Comparison of ENCODE assay signal across 9 cellular contexts in genomic region chr1:161529463-161530104, GRCh38. TPM values are rescaled to one million over a fixed set of nuclear protein-coding genes. Genes with fewer than 3 reads are reported as not detected.
A peak's percentile ranks its signal among the peaks of the same experiment; 100 is the strongest.
DNase-seq lines count a peak whose midpoint lies in the region; ATAC-seq and TF ChIP-seq lines count a peak whose summit lies in the region.
"Not testable (repeated sequence)": the region's sequence is repeated elsewhere in the genome, so short reads cannot be mapped to it uniquely, and the experiment has no call there.
"Had no signal": no experiment of that assay in that cellular context is flagged by ENCODE, and none has a peak within 500 bp of the region (broad histone marks: within the 10 kb centered on the region; RNA-seq: fewer than 3 reads in every experiment).

No MANE protein-coding gene starts in this region.

- H3K4me1 ChIP-seq in CD4-positive, alpha-beta memory T cell (ENCODE audit: insufficient read depth, low read length) = peaks cover 10% of the 10 kb centered on the region
- H3K4me1 ChIP-seq in OCI-LY1 (ENCODE audit: insufficient read depth, low read length, severe bottlenecking) = not testable (repeated sequence)
- H3K4me1 ChIP-seq in left ventricle myocardium inferior = peaks cover 24% of the 10 kb centered on the region

- peaks cover 0 to 15% of the 10 kb centered on the region in 2 donors for H3K27me3 Mint-ChIP-seq in CD4-positive, alpha-beta memory T cell
- H3K27me3 Mint-ChIP-seq in activated CD4-positive, alpha-beta memory T cell treated with anti-CD3 and anti-CD28 coated beads for 36 hours; naive thymus-derived CD8-positive, alpha-beta T cell: not testable (repeated sequence)
- peaks cover 7 to 14% of the 10 kb centered on the region in 2 donors for H3K27me3 Mint-ChIP-seq in stimulated activated naive B cell treated with anti-CD40 and anti-IgM and Interleukin-4, amounts not matched to agents 10 μg/mL and 1 μg/mL and 100 μg/mL, for 72 hours

- peaks cover 2 to 30% (median 9%) of the 10 kb centered on the region in 4 donors for H3K4me1 Mint-ChIP-seq in CD4-positive, alpha-beta memory T cell
- H3K4me1 Mint-ChIP-seq in activated CD4-positive, alpha-beta memory T cell treated with anti-CD3 and anti-CD28 coated beads for 36 hours (ENCODE audit: low read depth) = peaks cover 15% of the 10 kb centered on the region
- peaks cover 12 to 36% (median 17%) of the 10 kb centered on the region in 4 donors for H3K4me1 Mint-ChIP-seq in naive thymus-derived CD8-positive, alpha-beta T cell
- peaks cover 13 to 29% of the 10 kb centered on the region in 2 donors for H3K4me1 Mint-ChIP-seq in stimulated activated naive B cell treated with anti-CD40 and anti-IgM and Interleukin-4, amounts not matched to agents 10 μg/mL and 1 μg/mL and 100 μg/mL, for 72 hours

- H3K27ac ChIP-seq in CD4-positive, alpha-beta memory T cell (ENCODE audit: low read depth, low read length); OCI-LY1 (ENCODE audit: low read depth, low read length, poor library complexity, severe bottlenecking): not testable (repeated sequence)
- H3K27ac ChIP-seq in caudate nucleus (ENCODE audit: low read depth, low read length) = peak overlapping the region; percentile 94
- peak overlapping the region; percentile 88 for H3K27ac ChIP-seq in left ventricle myocardium inferior (replicated peaks)

- H3K27me3 ChIP-seq in CD4-positive, alpha-beta memory T cell (ENCODE audit: insufficient read depth, low read length); OCI-LY1 (ENCODE audit: insufficient read depth, low read length); left ventricle myocardium inferior (ENCODE audit: low read depth): not testable (repeated sequence)

- peak in 2 of 5 donors; percentile 47 to 53 for DNase-seq in CD4-positive, alpha-beta memory T cell
- DNase-seq in HT1080 (ENCODE audit: low read depth) = peak; percentile 54
- not testable (repeated sequence) for DNase-seq in activated CD4-positive, alpha-beta memory T cell treated with anti-CD3 and anti-CD28 coated beads for 36 hours; caudate nucleus (lab: John Stamatoyannopoulos, UW); left ventricle myocardium inferior; naive thymus-derived CD8-positive, alpha-beta T cell; stimulated activated naive B cell treated with anti-CD40 and anti-IgM and Interleukin-4, amounts not matched to agents 10 μg/mL and 1 μg/mL and 100 μg/mL, for 72 hours

- peak overlapping the region; percentile 92 to 100 (median 97) for H3K27ac Mint-ChIP-seq in CD4-positive, alpha-beta memory T cell
- peak overlapping the region; percentile 92 for H3K27ac Mint-ChIP-seq in activated CD4-positive, alpha-beta memory T cell treated with anti-CD3 and anti-CD28 coated beads for 36 hours
- H3K27ac Mint-ChIP-seq in naive thymus-derived CD8-positive, alpha-beta T cell = peak overlapping the region in 8 of 10 donors; percentile 93 to 100 (median 97)
- H3K27ac Mint-ChIP-seq in stimulated activated naive B cell treated with anti-CD40 and anti-IgM and Interleukin-4, amounts not matched to agents 10 μg/mL and 1 μg/mL and 100 μg/mL, for 72 hours = peak overlapping the region; percentile 99

- H3K9me3 Mint-ChIP-seq in CD4-positive, alpha-beta memory T cell = peaks cover 0 to 12% (median 0%) of the 10 kb centered on the region in 8 donors
- not testable (repeated sequence) for H3K9me3 Mint-ChIP-seq in activated CD4-positive, alpha-beta memory T cell treated with anti-CD3 and anti-CD28 coated beads for 36 hours; stimulated activated naive B cell treated with anti-CD40 and anti-IgM and Interleukin-4, amounts not matched to agents 10 μg/mL and 1 μg/mL and 100 μg/mL, for 72 hours
- peaks cover 0 to 10% (median 0%) of the 10 kb centered on the region in 9 donors for H3K9me3 Mint-ChIP-seq in naive thymus-derived CD8-positive, alpha-beta T cell

- H2AFZ ChIP-seq in OCI-LY1 (ENCODE audit: low read length) = not testable (repeated sequence)

- H3K9ac ChIP-seq in OCI-LY1 (ENCODE audit: low read length) = not testable (repeated sequence)

- POLR2A ChIA-PET in CD4-positive, alpha-beta memory T cell (lab: Charles Lee; ENCODE audit: partially characterized antibody); activated CD4-positive, alpha-beta memory T cell treated with anti-CD3 and anti-CD28 coated beads for 36 hours (lab: Charles Lee): not testable (repeated sequence)
- POLR2A ChIA-PET in naive thymus-derived CD8-positive, alpha-beta T cell (lab: Charles Lee) = interaction anchor here (0.7 to 2.8 kb wide), 3 partner anchors 90 to 199 kb away, joined by 3 to 23 read pairs (median 3); no protein-coding TSS in a partner anchor

- H3K4me3 ChIP-seq in CD4-positive, alpha-beta memory T cell (ENCODE audit: low read length in 2 of 2) = peak overlapping the region in 1 of 2 donors; percentile 72
- peak overlapping the region; percentile 76 for H3K4me3 ChIP-seq in OCI-LY1 (ENCODE audit: low read depth, low read length, poor library complexity, severe bottlenecking)
- H3K4me3 ChIP-seq in left ventricle myocardium inferior = peak overlapping the region; percentile 86

- H3K79me2 ChIP-seq in OCI-LY1 (ENCODE audit: insufficient read depth, low read length) = not testable (repeated sequence)

- not testable (repeated sequence) for H4K20me1 ChIP-seq in OCI-LY1 (ENCODE audit: insufficient read depth, low read length)

- not testable (repeated sequence) for H3K36me3 ChIP-seq in CD4-positive, alpha-beta memory T cell (ENCODE audit: insufficient read depth, low read length); OCI-LY1 (ENCODE audit: insufficient read depth, low read length); left ventricle myocardium inferior

- H3K9me3 ChIP-seq in CD4-positive, alpha-beta memory T cell (ENCODE audit: control insufficient read depth in 1 of 2, low read length in 2 of 2); OCI-LY1 (ENCODE audit: low read length); left ventricle myocardium inferior (replicated peaks): not testable (repeated sequence)

- not testable (repeated sequence) for H3K9me2 ChIP-seq in OCI-LY1 (ENCODE audit: low read depth, low read length)

- peak overlapping the region; percentile 67 for H3K4me2 ChIP-seq in OCI-LY1 (ENCODE audit: low read length)

- peaks cover 0 to 17% of the 10 kb centered on the region in 2 donors for H3K36me3 Mint-ChIP-seq in CD4-positive, alpha-beta memory T cell
- H3K36me3 Mint-ChIP-seq in activated CD4-positive, alpha-beta memory T cell treated with anti-CD3 and anti-CD28 coated beads for 36 hours; naive thymus-derived CD8-positive, alpha-beta T cell: not testable (repeated sequence)
- H3K36me3 Mint-ChIP-seq in stimulated activated naive B cell treated with anti-CD40 and anti-IgM and Interleukin-4, amounts not matched to agents 10 μg/mL and 1 μg/mL and 100 μg/mL, for 72 hours = peaks cover 8 to 11% of the 10 kb centered on the region in 2 donors

- ATAC-seq in naive thymus-derived CD8-positive, alpha-beta T cell; stimulated activated naive B cell treated with anti-CD40 and anti-IgM and Interleukin-4, amounts not matched to agents 10 μg/mL and 1 μg/mL and 100 μg/mL, for 72 hours (replicated peaks): not testable (repeated sequence)

- TF ChIP-seq CTCF in OCI-LY1 (IDR thresholded peaks at IDR 0.05; ENCODE audit: low read length); left ventricle myocardium inferior (IDR thresholded peaks at IDR 0.05; ENCODE audit: borderline replicate concordance): not testable (repeated sequence)

- CTCF ChIA-PET in CD4-positive, alpha-beta memory T cell (lab: Charles Lee; ENCODE audit: partially characterized antibody); activated CD4-positive, alpha-beta memory T cell treated with anti-CD3 and anti-CD28 coated beads for 36 hours (lab: Charles Lee): not testable (repeated sequence)

- intact Hi-C loops in CD4-positive, alpha-beta memory T cell (cut with micrococcal nuclease) = loop anchor here (10.0 kb wide), 1 partner anchor 135 kb away; no protein-coding TSS in a partner anchor
- intact Hi-C loops in activated CD4-positive, alpha-beta memory T cell treated with anti-CD3 and anti-CD28 coated beads for 36 hours (cut with micrococcal nuclease) = loop anchor here (10.0 kb wide), 1 partner anchor 215 kb away; the partner anchor contains the start of gene DUSP12
- intact Hi-C loops in left ventricle myocardium inferior (cut with micrococcal nuclease) = not testable (repeated sequence)

- not testable (repeated sequence) for H3F3A ChIP-seq in OCI-LY1 (ENCODE audit: insufficient read depth, low read length)

- peak overlapping the region; percentile 89 to 100 (median 96) for H3K4me3 Mint-ChIP-seq in CD4-positive, alpha-beta memory T cell
- H3K4me3 Mint-ChIP-seq in activated CD4-positive, alpha-beta memory T cell treated with anti-CD3 and anti-CD28 coated beads for 36 hours = peak overlapping the region; percentile 87
- H3K4me3 Mint-ChIP-seq in naive thymus-derived CD8-positive, alpha-beta T cell = peak overlapping the region; percentile 89 to 99 (median 96)
- peak overlapping the region; percentile 91 to 93 for H3K4me3 Mint-ChIP-seq in stimulated activated naive B cell treated with anti-CD40 and anti-IgM and Interleukin-4, amounts not matched to agents 10 μg/mL and 1 μg/mL and 100 μg/mL, for 72 hours

RNA-seq across cellular contexts. Expression of gene HSPA6, which starts 5.2 kb away (rescaled TPM):
- 1 to 10 TPM; 2.4 TPM for total RNA-seq in CD4-positive, alpha-beta memory T cell
- under 1 TPM in 1 of 2 donors, not detected in 1; 0.09 TPM for polyA plus RNA-seq in CD4-positive, alpha-beta memory T cell
- 1.5 and 1.9 TPM in 2 replicates for total RNA-seq in HT1080 (2014; rRNA removed; shearing (Covaris generic))
- polyA plus RNA-seq in HT1080 (2015; cell fraction: cytosol; rRNA removed) = 0.34 and 1.2 TPM in 2 replicates
- polyA plus RNA-seq in HT1080 (2015; cell fraction: nucleus; rRNA removed) = 0.57 and 0.67 TPM in 2 replicates
- total RNA-seq in activated CD4-positive, alpha-beta memory T cell treated with anti-CD3 and anti-CD28 coated beads for 36 hours = under 1 TPM; 0.48 to 0.53 TPM
- total RNA-seq in left ventricle myocardium inferior = 0.58 TPM
- total RNA-seq in naive thymus-derived CD8-positive, alpha-beta T cell = 1 to 10 TPM; 3.1 to 3.6 TPM
- polyA plus RNA-seq in naive thymus-derived CD8-positive, alpha-beta T cell = under 1 TPM in 1 of 3 donors, not detected in 2; 0.06 TPM

RNA-seq across cellular contexts. Expression of gene FCGR3A, which starts 20.0 kb away (rescaled TPM):
- total RNA-seq in CD4-positive, alpha-beta memory T cell = 1 to 10 TPM in 1 of 2 experiments, under 1 TPM in 1; 0.81 to 2.1 TPM
- polyA plus RNA-seq in CD4-positive, alpha-beta memory T cell = under 1 TPM in 1 of 2 donors, not detected in 1; 0.14 TPM
- not detected in 2 replicates for total RNA-seq in HT1080 (2014; rRNA removed; shearing (Covaris generic))
- 0.03 TPM in 1 of 2 replicates, not detected in the other for polyA plus RNA-seq in HT1080 (2015; cell fraction: cytosol; rRNA removed)
- not detected in 2 replicates for polyA plus RNA-seq in HT1080 (2015; cell fraction: nucleus; rRNA removed)
- not detected for total RNA-seq in activated CD4-positive, alpha-beta memory T cell treated with anti-CD3 and anti-CD28 coated beads for 36 hours
- 15.0 TPM for total RNA-seq in left ventricle myocardium inferior
- 1 to 10 TPM in 1 of 2 experiments, under 1 TPM in 1; 0.74 to 1.1 TPM for total RNA-seq in naive thymus-derived CD8-positive, alpha-beta T cell
- 10 to 100 TPM in 1 of 3 donors, 1 to 10 TPM in 2; 1.7 to 33.2 (median 2.3) TPM for polyA plus RNA-seq in naive thymus-derived CD8-positive, alpha-beta T cell
- total RNA-seq: HT-29 had no signal

RNA-seq across cellular contexts. Expression of gene FCGR2A, which starts 24.3 kb away (rescaled TPM):
- 1 to 10 TPM; 1.0 to 1.9 TPM for total RNA-seq in CD4-positive, alpha-beta memory T cell
- not detected for polyA plus RNA-seq in CD4-positive, alpha-beta memory T cell
- 0.16 TPM in 1 of 2 replicates, not detected in the other for total RNA-seq in HT1080 (2014; rRNA removed; shearing (Covaris generic))
- polyA plus RNA-seq in HT1080 (2015; cell fraction: cytosol; rRNA removed) = 0.87 and 1.8 TPM in 2 replicates
- polyA plus RNA-seq in HT1080 (2015; cell fraction: nucleus; rRNA removed) = 0.26 and 1.0 TPM in 2 replicates
- total RNA-seq in activated CD4-positive, alpha-beta memory T cell treated with anti-CD3 and anti-CD28 coated beads for 36 hours = under 1 TPM in 1 of 2 experiments, not detected in 1; 0.14 TPM
- 13.0 TPM for total RNA-seq in left ventricle myocardium inferior
- under 1 TPM; 0.34 to 0.52 TPM for total RNA-seq in naive thymus-derived CD8-positive, alpha-beta T cell
- under 1 TPM in 2 of 3 donors, not detected in 1; 0.41 to 0.84 TPM for polyA plus RNA-seq in naive thymus-derived CD8-positive, alpha-beta T cell
- total RNA-seq: HT-29 had no signal
